Comparison of ENCODE assay signal across 16 cellular contexts in the genomic region with DNA sequence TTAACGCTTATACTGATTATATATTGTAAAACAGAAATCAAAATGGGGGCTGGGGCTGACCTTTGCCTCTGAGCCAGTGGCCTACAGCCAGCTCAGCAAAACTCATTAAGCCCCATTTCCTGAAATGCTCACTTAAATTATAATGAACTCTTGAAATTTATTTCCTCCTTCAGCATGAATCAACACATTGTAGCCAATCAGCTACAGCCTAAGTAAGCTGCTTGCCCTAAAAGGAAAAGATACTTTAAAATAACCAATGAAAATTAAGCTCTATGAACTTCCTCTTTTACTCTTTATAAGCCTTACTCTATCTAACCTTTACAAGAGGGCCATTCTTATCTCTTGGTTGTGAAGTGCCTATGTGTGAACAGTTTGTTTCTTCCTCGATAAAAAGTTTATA.
"Had no signal": no experiment of that assay in that cellular context is flagged by ENCODE, and none has a peak within 500 bp of the region (broad histone marks: within the 10 kb centered on the region; RNA-seq: fewer than 3 reads in every experiment).

No MANE protein-coding gene starts in this region.

- H3K4me1 ChIP-seq: esophagus squamous epithelium, pancreas, right lobe of liver, testis, upper lobe of left lung had no signal

- H3K9me3 ChIP-seq: esophagus squamous epithelium, pancreas, right lobe of liver, testis, upper lobe of left lung had no signal

- H3K27me3 ChIP-seq: esophagus squamous epithelium, hepatocyte, pancreas, right lobe of liver, testis, upper lobe of left lung had no signal

- DNase-seq: activated CD4-positive, alpha-beta memory T cell treated with anti-CD3 and anti-CD28 coated beads, Interleukin-2, amount 10 ng/mL, durations not matched to agents 7 days and 5 days; activated CD4-positive, alpha-beta T cell treated with anti-CD3 and anti-CD28 coated beads for 36 hours; activated CD8-positive, alpha-beta memory T cell treated with anti-CD3 and anti-CD28 coated beads, Interleukin-2, amount 10 ng/mL, durations not matched to agents 7 days and 5 days; dermis blood vessel endothelial cell; effector memory CD8-positive, alpha-beta T cell; esophagus squamous epithelium; natural killer cell; pancreas; right lobe of liver; stimulated activated CD4-positive, alpha-beta T cell treated with anti-CD3 and anti-CD28 coated beads, Interleukin-4, amount 100 ng/mL, for 24 hours; T1000; testis; upper lobe of left lung had no signal

- H3K79me2 ChIP-seq: hepatocyte had no signal

- FAIRE-seq: pancreas had no signal

- H2AFZ ChIP-seq: hepatocyte had no signal

- H3K36me3 ChIP-seq: esophagus squamous epithelium, pancreas, right lobe of liver, upper lobe of left lung had no signal

- ATAC-seq: activated CD4-positive, alpha-beta T cell treated with anti-CD3 and anti-CD28 coated beads for 36 hours; activated CD8-positive, alpha-beta memory T cell treated with anti-CD3 and anti-CD28 coated beads, Interleukin-2, amount 10 ng/mL, durations not matched to agents 7 days and 5 days; effector memory CD8-positive, alpha-beta T cell; natural killer cell; pancreas; stimulated activated memory B cell treated with anti-CD40 and anti-IgM and Interleukin-4, amounts not matched to agents 10 μg/mL and 1 μg/mL and 100 μg/mL, for 72 hours had no signal

- H3K4me2 ChIP-seq: hepatocyte, smooth muscle cell had no signal

- H3K27ac ChIP-seq: esophagus squamous epithelium, hepatocyte, pancreas, right lobe of liver, testis, upper lobe of left lung had no signal

- H3K4me3 ChIP-seq: esophagus squamous epithelium, hepatocyte, pancreas, right lobe of liver, smooth muscle cell, testis, upper lobe of left lung had no signal
